1 cellular context compared by ENCODE assay signal in the genomic region with DNA sequence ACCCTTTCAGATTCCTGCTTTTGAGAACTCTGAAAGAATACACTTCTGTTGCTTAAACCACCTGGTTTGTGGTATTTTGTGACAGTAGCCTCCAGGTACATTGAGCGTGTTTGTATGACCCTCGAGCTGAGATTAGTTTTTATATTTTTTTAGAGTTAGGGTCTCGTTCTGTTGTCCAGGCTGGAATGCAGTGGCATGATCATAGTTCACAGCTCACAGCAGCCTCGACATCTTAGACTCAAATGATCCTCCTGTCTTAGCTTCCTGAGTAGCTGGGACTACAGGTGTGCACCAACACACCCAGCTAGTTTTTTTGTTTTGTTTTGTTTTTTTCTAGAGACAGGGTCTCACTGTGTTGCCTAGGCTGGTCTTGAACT.
TF ChIP-seq lines count a peak whose summit lies in the region.

No MANE protein-coding gene starts in this region.

TF ChIP-seq in HepG2, 621 proteins besides CTCF, POLR2A, EP300 and RAD21 (continues in another document):
- no peak for TF ChIP-seq POLR2AphosphoS2 (IDR thresholded peaks at IDR 0.05; ENCODE audit: low read depth, low read length)
- TF ChIP-seq, protein P1, sequence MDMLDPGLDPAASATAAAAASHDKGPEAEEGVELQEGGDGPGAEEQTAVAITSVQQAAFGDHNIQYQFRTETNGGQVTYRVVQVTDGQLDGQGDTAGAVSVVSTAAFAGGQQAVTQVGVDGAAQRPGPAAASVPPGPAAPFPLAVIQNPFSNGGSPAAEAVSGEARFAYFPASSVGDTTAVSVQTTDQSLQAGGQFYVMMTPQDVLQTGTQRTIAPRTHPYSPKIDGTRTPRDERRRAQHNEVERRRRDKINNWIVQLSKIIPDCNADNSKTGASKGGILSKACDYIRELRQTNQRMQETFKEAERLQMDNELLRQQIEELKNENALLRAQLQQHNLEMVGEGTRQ (IDR thresholded peaks at IDR 0.05; ENCODE audit: low read depth, low read length) = no peak
- TF ChIP-seq, protein P1 (CRISPR knock-in tag; IDR thresholded peaks at IDR 0.05; ENCODE audit: borderline replicate concordance) = no peak
- TF ChIP-seq REPIN1 (CRISPR knock-in tag; IDR thresholded peaks at IDR 0.05; ENCODE audit: borderline replicate concordance, low read depth) = no peak
- no peak for TF ChIP-seq KLF13 (CRISPR knock-in tag; IDR thresholded peaks at IDR 0.05)
- TF ChIP-seq, protein P2, sequence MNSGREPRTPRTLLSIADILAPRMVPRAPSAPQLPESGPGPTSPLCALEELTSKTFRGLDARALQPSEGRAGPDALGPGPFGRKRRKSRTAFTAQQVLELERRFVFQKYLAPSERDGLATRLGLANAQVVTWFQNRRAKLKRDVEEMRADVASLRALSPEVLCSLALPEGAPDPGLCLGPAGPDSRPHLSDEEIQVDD (CRISPR knock-in tag; IDR thresholded peaks at IDR 0.05; ENCODE audit: borderline replicate concordance) = no peak
- no peak for TF ChIP-seq ZNF333 (CRISPR knock-in tag; IDR thresholded peaks at IDR 0.05; ENCODE audit: borderline replicate concordance)
- TF ChIP-seq, protein P3, sequence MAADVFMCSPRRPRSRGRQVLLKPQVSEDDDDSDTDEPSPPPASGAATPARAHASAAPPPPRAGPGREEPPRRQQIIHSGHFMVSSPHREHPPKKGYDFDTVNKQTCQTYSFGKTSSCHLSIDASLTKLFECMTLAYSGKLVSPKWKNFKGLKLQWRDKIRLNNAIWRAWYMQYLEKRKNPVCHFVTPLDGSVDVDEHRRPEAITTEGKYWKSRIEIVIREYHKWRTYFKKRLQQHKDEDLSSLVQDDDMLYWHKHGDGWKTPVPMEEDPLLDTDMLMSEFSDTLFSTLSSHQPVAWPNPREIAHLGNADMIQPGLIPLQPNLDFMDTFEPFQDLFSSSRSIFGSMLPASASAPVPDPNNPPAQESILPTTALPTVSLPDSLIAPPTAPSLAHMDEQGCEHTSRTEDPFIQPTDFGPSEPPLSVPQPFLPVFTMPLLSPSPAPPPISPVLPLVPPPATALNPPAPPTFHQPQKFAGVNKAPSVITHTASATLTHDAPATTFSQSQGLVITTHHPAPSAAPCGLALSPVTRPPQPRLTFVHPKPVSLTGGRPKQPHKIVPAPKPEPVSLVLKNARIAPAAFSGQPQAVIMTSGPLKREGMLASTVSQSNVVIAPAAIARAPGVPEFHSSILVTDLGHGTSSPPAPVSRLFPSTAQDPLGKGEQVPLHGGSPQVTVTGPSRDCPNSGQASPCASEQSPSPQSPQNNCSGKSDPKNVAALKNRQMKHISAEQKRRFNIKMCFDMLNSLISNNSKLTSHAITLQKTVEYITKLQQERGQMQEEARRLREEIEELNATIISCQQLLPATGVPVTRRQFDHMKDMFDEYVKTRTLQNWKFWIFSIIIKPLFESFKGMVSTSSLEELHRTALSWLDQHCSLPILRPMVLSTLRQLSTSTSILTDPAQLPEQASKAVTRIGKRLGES (CRISPR knock-in tag; IDR thresholded peaks at IDR 0.05; ENCODE audit: borderline replicate concordance) = no peak
- TF ChIP-seq, protein P4, sequence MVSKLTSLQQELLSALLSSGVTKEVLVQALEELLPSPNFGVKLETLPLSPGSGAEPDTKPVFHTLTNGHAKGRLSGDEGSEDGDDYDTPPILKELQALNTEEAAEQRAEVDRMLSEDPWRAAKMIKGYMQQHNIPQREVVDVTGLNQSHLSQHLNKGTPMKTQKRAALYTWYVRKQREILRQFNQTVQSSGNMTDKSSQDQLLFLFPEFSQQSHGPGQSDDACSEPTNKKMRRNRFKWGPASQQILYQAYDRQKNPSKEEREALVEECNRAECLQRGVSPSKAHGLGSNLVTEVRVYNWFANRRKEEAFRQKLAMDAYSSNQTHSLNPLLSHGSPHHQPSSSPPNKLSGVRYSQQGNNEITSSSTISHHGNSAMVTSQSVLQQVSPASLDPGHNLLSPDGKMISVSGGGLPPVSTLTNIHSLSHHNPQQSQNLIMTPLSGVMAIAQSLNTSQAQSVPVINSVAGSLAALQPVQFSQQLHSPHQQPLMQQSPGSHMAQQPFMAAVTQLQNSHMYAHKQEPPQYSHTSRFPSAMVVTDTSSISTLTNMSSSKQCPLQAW (CRISPR knock-in tag; IDR thresholded peaks at IDR 0.05) = 0 out of 2 replicates have a peak, but pooled peaks have one; percentile 22
- TF ChIP-seq XRCC5 (optimal IDR thresholded peaks at IDR 0.05; ENCODE audit: low read length) = no peak
- peak; percentile 90 for TF ChIP-seq ZNF121 (CRISPR knock-in tag; IDR thresholded peaks at IDR 0.05)
- TF ChIP-seq GLI4 (CRISPR knock-in tag; IDR thresholded peaks at IDR 0.05; ENCODE audit: borderline replicate concordance) = no peak
- TF ChIP-seq, protein P5, sequence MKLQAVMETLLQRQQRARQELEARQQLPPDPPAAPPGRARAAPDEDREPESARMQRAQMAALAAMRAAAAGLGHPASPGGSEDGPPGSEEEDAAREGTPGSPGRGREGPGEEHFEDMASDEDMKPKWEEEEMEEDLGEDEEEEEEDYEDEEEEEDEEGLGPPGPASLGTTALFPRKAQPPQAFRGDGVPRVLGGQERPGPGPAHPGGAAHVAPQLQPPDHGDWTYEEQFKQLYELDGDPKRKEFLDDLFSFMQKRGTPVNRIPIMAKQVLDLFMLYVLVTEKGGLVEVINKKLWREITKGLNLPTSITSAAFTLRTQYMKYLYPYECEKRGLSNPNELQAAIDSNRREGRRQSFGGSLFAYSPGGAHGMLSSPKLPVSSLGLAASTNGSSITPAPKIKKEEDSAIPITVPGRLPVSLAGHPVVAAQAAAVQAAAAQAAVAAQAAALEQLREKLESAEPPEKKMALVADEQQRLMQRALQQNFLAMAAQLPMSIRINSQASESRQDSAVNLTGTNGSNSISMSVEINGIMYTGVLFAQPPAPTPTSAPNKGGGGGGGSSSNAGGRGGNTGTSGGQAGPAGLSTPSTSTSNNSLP (IDR thresholded peaks at IDR 0.05; ENCODE audit: low read depth, low read length) = no peak
- TF ChIP-seq MAZ (IDR thresholded peaks at IDR 0.05; ENCODE audit: borderline replicate concordance, low read depth, low read length) = no peak
- TF ChIP-seq MAZ (CRISPR knock-in tag; IDR thresholded peaks at IDR 0.05; ENCODE audit: low read depth) = 0 out of 2 replicates have a peak, but pooled peaks have one; percentile 6
- TF ChIP-seq, protein P6, sequence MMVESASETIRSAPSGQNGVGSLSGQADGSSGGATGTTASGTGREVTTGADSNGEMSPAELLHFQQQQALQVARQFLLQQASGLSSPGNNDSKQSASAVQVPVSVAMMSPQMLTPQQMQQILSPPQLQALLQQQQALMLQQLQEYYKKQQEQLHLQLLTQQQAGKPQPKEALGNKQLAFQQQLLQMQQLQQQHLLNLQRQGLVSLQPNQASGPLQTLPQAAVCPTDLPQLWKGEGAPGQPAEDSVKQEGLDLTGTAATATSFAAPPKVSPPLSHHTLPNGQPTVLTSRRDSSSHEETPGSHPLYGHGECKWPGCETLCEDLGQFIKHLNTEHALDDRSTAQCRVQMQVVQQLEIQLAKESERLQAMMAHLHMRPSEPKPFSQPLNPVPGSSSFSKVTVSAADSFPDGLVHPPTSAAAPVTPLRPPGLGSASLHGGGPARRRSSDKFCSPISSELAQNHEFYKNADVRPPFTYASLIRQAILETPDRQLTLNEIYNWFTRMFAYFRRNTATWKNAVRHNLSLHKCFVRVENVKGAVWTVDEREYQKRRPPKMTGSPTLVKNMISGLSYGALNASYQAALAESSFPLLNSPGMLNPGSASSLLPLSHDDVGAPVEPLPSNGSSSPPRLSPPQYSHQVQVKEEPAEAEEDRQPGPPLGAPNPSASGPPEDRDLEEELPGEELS (CRISPR knock-in tag; IDR thresholded peaks at IDR 0.05) = no peak
- no peak for TF ChIP-seq TBX2 (CRISPR knock-in tag; IDR thresholded peaks at IDR 0.05; ENCODE audit: borderline replicate concordance)
- no peak for TF ChIP-seq HCFC1 (IDR thresholded peaks at IDR 0.05; ENCODE audit: low read depth, low read length)
- TF ChIP-seq, protein P7, sequence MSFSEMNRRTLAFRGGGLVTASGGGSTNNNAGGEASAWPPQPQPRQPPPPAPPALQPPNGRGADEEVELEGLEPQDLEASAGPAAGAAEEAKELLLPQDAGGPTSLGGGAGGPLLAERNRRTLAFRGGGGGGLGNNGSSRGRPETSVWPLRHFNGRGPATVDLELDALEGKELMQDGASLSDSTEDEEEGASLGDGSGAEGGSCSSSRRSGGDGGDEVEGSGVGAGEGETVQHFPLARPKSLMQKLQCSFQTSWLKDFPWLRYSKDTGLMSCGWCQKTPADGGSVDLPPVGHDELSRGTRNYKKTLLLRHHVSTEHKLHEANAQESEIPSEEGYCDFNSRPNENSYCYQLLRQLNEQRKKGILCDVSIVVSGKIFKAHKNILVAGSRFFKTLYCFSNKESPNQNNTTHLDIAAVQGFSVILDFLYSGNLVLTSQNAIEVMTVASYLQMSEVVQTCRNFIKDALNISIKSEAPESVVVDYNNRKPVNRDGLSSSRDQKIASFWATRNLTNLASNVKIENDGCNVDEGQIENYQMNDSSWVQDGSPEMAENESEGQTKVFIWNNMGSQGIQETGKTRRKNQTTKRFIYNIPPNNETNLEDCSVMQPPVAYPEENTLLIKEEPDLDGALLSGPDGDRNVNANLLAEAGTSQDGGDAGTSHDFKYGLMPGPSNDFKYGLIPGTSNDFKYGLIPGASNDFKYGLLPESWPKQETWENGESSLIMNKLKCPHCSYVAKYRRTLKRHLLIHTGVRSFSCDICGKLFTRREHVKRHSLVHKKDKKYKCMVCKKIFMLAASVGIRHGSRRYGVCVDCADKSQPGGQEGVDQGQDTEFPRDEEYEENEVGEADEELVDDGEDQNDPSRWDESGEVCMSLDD (CRISPR knock-in tag; IDR thresholded peaks at IDR 0.05; ENCODE audit: borderline replicate concordance) = no peak
- TF ChIP-seq MEIS2 (CRISPR knock-in tag; IDR thresholded peaks at IDR 0.05) = no peak
- no peak for TF ChIP-seq PTBP1 (IDR thresholded peaks at IDR 0.05; ENCODE audit: low read depth, low read length, poor library complexity, severe bottlenecking)
- TF ChIP-seq, protein P8, sequence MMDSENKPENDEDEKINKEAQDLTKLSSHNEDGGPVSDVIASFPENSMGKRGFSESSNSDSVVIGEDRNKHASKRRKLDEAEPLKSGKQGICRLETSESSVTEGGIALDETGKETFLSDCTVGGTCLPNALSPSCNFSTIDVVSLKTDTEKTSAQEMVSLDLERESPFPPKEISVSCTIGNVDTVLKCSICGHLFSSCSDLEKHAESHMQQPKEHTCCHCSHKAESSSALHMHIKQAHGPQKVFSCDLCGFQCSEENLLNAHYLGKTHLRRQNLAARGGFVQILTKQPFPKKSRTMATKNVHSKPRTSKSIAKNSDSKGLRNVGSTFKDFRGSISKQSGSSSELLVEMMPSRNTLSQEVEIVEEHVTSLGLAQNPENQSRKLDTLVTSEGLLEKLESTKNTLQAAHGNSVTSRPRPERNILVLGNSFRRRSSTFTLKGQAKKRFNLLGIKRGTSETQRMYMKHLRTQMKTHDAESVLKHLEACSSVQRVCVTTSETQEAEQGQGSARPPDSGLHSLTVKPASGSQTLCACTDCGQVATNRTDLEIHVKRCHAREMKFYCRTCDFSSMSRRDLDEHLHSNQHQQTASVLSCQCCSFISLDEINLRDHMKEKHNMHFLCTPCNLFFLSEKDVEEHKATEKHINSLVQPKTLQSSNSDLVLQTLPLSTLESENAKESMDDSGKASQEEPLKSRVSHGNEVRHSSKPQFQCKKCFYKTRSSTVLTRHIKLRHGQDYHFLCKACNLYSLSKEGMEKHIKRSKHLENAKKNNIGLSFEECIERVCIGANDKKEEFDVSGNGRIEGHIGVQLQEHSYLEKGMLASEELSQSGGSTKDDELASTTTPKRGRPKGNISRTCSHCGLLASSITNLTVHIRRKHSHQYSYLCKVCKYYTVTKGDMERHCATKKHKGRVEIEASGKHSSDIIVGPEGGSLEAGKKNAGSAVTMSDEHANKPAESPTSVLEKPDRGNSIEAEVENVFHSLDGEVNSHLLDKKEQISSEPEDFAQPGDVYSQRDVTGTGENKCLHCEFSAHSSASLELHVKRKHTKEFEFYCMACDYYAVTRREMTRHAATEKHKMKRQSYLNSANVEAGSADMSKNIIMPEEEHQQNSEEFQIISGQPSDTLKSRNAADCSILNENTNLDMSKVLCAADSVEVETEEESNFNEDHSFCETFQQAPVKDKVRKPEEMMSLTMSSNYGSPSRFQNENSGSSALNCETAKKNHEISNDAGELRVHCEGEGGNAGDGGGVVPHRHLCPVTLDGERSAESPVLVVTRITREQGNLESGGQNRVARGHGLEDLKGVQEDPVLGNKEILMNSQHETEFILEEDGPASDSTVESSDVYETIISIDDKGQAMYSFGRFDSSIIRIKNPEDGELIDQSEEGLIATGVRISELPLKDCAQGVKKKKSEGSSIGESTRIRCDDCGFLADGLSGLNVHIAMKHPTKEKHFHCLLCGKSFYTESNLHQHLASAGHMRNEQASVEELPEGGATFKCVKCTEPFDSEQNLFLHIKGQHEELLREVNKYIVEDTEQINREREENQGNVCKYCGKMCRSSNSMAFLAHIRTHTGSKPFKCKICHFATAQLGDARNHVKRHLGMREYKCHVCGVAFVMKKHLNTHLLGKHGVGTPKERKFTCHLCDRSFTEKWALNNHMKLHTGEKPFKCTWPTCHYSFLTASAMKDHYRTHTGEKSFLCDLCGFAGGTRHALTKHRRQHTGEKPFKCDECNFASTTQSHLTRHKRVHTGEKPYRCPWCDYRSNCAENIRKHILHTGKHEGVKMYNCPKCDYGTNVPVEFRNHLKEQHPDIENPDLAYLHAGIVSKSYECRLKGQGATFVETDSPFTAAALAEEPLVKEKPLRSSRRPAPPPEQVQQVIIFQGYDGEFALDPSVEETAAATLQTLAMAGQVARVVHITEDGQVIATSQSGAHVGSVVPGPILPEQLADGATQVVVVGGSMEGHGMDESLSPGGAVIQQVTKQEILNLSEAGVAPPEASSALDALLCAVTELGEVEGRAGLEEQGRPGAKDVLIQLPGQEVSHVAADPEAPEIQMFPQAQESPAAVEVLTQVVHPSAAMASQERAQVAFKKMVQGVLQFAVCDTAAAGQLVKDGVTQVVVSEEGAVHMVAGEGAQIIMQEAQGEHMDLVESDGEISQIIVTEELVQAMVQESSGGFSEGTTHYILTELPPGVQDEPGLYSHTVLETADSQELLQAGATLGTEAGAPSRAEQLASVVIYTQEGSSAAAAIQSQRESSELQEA (CRISPR knock-in tag; IDR thresholded peaks at IDR 0.05; ENCODE audit: not compliant biosample characterization) = no peak
- no peak for TF ChIP-seq KLF12 (CRISPR knock-in tag; IDR thresholded peaks at IDR 0.05; ENCODE audit: borderline replicate concordance)
- TF ChIP-seq, protein P9, sequence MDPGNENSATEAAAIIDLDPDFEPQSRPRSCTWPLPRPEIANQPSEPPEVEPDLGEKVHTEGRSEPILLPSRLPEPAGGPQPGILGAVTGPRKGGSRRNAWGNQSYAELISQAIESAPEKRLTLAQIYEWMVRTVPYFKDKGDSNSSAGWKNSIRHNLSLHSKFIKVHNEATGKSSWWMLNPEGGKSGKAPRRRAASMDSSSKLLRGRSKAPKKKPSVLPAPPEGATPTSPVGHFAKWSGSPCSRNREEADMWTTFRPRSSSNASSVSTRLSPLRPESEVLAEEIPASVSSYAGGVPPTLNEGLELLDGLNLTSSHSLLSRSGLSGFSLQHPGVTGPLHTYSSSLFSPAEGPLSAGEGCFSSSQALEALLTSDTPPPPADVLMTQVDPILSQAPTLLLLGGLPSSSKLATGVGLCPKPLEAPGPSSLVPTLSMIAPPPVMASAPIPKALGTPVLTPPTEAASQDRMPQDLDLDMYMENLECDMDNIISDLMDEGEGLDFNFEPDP (CRISPR knock-in tag; conservative IDR thresholded peaks at IDR 0.05) = no peak
